Comparison of ENCODE assay signal across 14 cellular contexts in genomic region chr17:39813631-39814030, GRCh38. TPM values are rescaled to one million over a fixed set of nuclear protein-coding genes. Genes with fewer than 3 reads are reported as not detected.
DNase-seq lines count a peak whose midpoint lies in the region; ATAC-seq, FAIRE-seq and TF ChIP-seq lines count a peak whose summit lies in the region.
"Had no signal": no experiment of that assay in that cellular context is flagged by ENCODE, and none has a peak within 500 bp of the region (broad histone marks: within the 10 kb centered on the region; RNA-seq: fewer than 3 reads in every experiment).

No MANE protein-coding gene starts in this region.

- H3K4me1 Mint-ChIP-seq in CD8-positive, alpha-beta T cell (ENCODE audit: low read depth) = peaks cover 74% of the 10 kb centered on the region

- no peak overlapping the region for H2AFZ ChIP-seq in SK-N-SH (ENCODE audit: low read depth)

- H3K9me3 ChIP-seq in CD8-positive, alpha-beta T cell (ENCODE audit: low read length) = no peaks in the 10 kb centered on the region
- H3K9me3 ChIP-seq in SK-N-SH (no peaks in the 10 kb centered on the region), pancreas (no peaks in the 10 kb centered on the region)
- H3K9me3 ChIP-seq: breast epithelium, left lung, psoas muscle had no signal

- no peak for TF ChIP-seq CTCF in CD8-positive, alpha-beta T cell (IDR thresholded peaks at IDR 0.05)
- TF ChIP-seq CTCF in SK-N-SH (IDR thresholded peaks at IDR 0.05) (no peak), pancreas (IDR thresholded peaks at IDR 0.05) (no peak)

- peaks cover 38% of the 10 kb centered on the region for H3K36me3 Mint-ChIP-seq in CD8-positive, alpha-beta T cell

- no peaks in the 10 kb centered on the region for H3K79me2 ChIP-seq in SK-N-SH (ENCODE audit: insufficient read depth)

- 18% methylated on average over 11 of the region's 11 CpGs for WGBS in SK-N-SH (ENCODE audit: low lambda C conversion rate)
- WGBS in pancreas, 2 donors = 81 to 83% methylated on average over 11 of the region's 11 CpGs

- no peaks in the 10 kb centered on the region for H3K27me3 ChIP-seq in CD8-positive, alpha-beta T cell (ENCODE audit: insufficient read depth, low read length)
- peaks cover 49% of the 10 kb centered on the region for H3K27me3 ChIP-seq in SK-N-SH (ENCODE audit: insufficient read depth)
- no peaks in the 10 kb centered on the region for H3K27me3 ChIP-seq in pancreas
- H3K27me3 ChIP-seq: breast epithelium, left lung had no signal

- FAIRE-seq in pancreas (lab: Jason Lieb, UNC) = no peak

- peak overlapping the region; percentile 41 for H3K4me3 ChIP-seq in CD8-positive, alpha-beta T cell (ENCODE audit: low read depth, low read length)
- H3K4me3 ChIP-seq in SK-N-SH (ENCODE audit: low read depth in 2 of 2, low read length in 1 of 2) (no peak overlapping the region), pancreas (no peak overlapping the region)
- H3K4me3 ChIP-seq: breast epithelium, left lung, psoas muscle had no signal

- H3K27ac Mint-ChIP-seq in CD8-positive, alpha-beta T cell = peak overlapping the region; percentile 94

- H3K4me3 Mint-ChIP-seq in CD8-positive, alpha-beta T cell = peak overlapping the region; percentile 75

- no peak overlapping the region for H3K9ac ChIP-seq in SK-N-SH

- TF ChIP-seq RAD21 in SK-N-SH (IDR thresholded peaks at IDR 0.05; ENCODE audit: low read length) = no peak

- DNase-seq in CD8-positive, alpha-beta T cell = peak; percentile 27 to 79 (median 60)
- DNase-seq in activated CD4-positive, CD25-positive, alpha-beta regulatory T cell treated with anti-CD3 and anti-CD28 coated beads, Interleukin-2, amount 50 U/mL, for 72 hours = peak; percentile 49
- DNase-seq in activated gamma-delta T cell treated with Interleukin-2 at 50 U/mL for 16 hours (peak; percentile 49), epidermal melanocyte (ENCODE audit: insufficient read length, low spot score) (no peak), SK-N-SH (no peak), pancreas (no peak)
- DNase-seq in stimulated activated CD4-positive, alpha-beta T cell treated with anti-CD3 and anti-CD28 coated beads, Interleukin-15, amount 100 ng/mL, for 1 hour (ENCODE audit: low read depth in 1 of 2, low spot score in 1 of 2) = peak; percentile 18 to 24
- DNase-seq: IMR-90, left lung, NCI-H510A, SW 1271 had no signal

- peak; percentile 94 for ATAC-seq in CD8-positive, alpha-beta T cell
- ATAC-seq in HG03439 (IDR thresholded peaks at IDR 0.05; ENCODE audit: unreplicated experiment) = no peak
- no peak for ATAC-seq in pancreas
- ATAC-seq: left lung, psoas muscle had no signal

- no peaks in the 10 kb centered on the region for H3K36me3 ChIP-seq in CD8-positive, alpha-beta T cell (ENCODE audit: insufficient read depth, low read length)
- H3K36me3 ChIP-seq in SK-N-SH (replicated peaks in 1 of 2; ENCODE audit: control insufficient read depth in 1 of 2, insufficient read depth in 2 of 2, low read length in 1 of 2) (no peaks in the 10 kb centered on the region), pancreas (no peaks in the 10 kb centered on the region)
- H3K36me3 ChIP-seq: breast epithelium, left lung had no signal

- H3K9me2 ChIP-seq in SK-N-SH = no peaks in the 10 kb centered on the region

- H3K4me1 ChIP-seq in CD8-positive, alpha-beta T cell (ENCODE audit: insufficient read depth, low read length) = peaks cover 62% of the 10 kb centered on the region
- H3K4me1 ChIP-seq in SK-N-SH (ENCODE audit: control insufficient read depth in 1 of 2, insufficient read depth in 2 of 2, low read depth in 1 of 2, low read length in 1 of 2) = no peaks in the 10 kb centered on the region
- H3K4me1 ChIP-seq in pancreas = peaks cover 0 to 8% (median 0%) of the 10 kb centered on the region in 3 donors
- H3K4me1 ChIP-seq: breast epithelium, left lung had no signal

- H3K27me3 Mint-ChIP-seq in CD8-positive, alpha-beta T cell (ENCODE audit: low read depth) = no peaks in the 10 kb centered on the region

- H4K20me1 ChIP-seq in SK-N-SH (ENCODE audit: insufficient read depth) = no peaks in the 10 kb centered on the region

- TF ChIP-seq EP300 in SK-N-SH (IDR thresholded peaks at IDR 0.05; ENCODE audit: borderline replicate concordance in 1 of 2, low read depth in 1 of 2, low read length in 1 of 2) = no peak

- POLR2A ChIA-PET in CD8-positive, alpha-beta T cell (lab: Charles Lee) = interaction anchor here (0.8 to 3.5 kb wide), 13 partner anchors 10 to 59 kb away, joined by 3 to 26 read pairs (median 3); no protein-coding TSS in a partner anchor
- POLR2A ChIA-PET in SK-N-SH (lab: Yijun Ruan, JAX) = no interaction called here

- no peak overlapping the region for H3K4me2 ChIP-seq in SK-N-SH

- intact Hi-C loops in CD8-positive, alpha-beta T cell (cut with DNase I, micrococcal nuclease) = loop anchor here (1.0 to 5.0 kb wide), 9 partner anchors 13 to 83 kb away; partner anchors contain the start of genes IKZF3 (in 1 of the 2) and MIEN1 (in 1 of the 2)
- intact Hi-C loops in pancreas (cut with DNase I) = no loop called here

- H3K9me3 Mint-ChIP-seq in CD8-positive, alpha-beta T cell = no peaks in the 10 kb centered on the region

- peak overlapping the region; percentile 62 for H3K27ac ChIP-seq in CD8-positive, alpha-beta T cell (ENCODE audit: low read depth, low read length)
- H3K27ac ChIP-seq in SK-N-SH (ENCODE audit: low read depth in 2 of 2, low read length in 1 of 2) (no peak overlapping the region), pancreas (no peak overlapping the region)
- H3K27ac ChIP-seq: breast epithelium, left lung, psoas muscle had no signal

- H3F3A ChIP-seq in SK-N-SH (replicated peaks; ENCODE audit: insufficient read depth) = no peaks in the 10 kb centered on the region

- CTCF ChIA-PET in CD8-positive, alpha-beta T cell (lab: Charles Lee) = interaction anchor here (1.0 to 1.6 kb wide), 8 partner anchors 30 to 191 kb away, joined by 3 to 6 read pairs (median 4); partner anchors contain the start of genes IKZF3 and MIEN1
- CTCF ChIA-PET in SK-N-SH (lab: Yijun Ruan, JAX) = no interaction called here

TF ChIP-seq in SK-N-SH, 30 proteins besides CTCF, POLR2A, EP300 and RAD21:
- TF ChIP-seq MXI1 (IDR thresholded peaks at IDR 0.05; ENCODE audit: low read depth, low read length) = no peak
- TF ChIP-seq EZH2phosphoT487 (IDR thresholded peaks at IDR 0.05; ENCODE audit: borderline replicate concordance, low read depth) = no peak
- no peak for TF ChIP-seq RFX5 (IDR thresholded peaks at IDR 0.05; ENCODE audit: low read length)
- no peak for TF ChIP-seq GATA2 (CRISPR knock-in tag; IDR thresholded peaks at IDR 0.05)
- no peak for TF ChIP-seq SIN3A (IDR thresholded peaks at IDR 0.05; ENCODE audit: borderline replicate concordance, low read depth, low read length)
- TF ChIP-seq GABPA (IDR thresholded peaks at IDR 0.05; ENCODE audit: low read depth) = no peak
- no peak for TF ChIP-seq ELF1 (IDR thresholded peaks at IDR 0.05)
- no peak for TF ChIP-seq USF2 (IDR thresholded peaks at IDR 0.05; ENCODE audit: borderline replicate concordance, low read depth, low read length)
- TF ChIP-seq YY1 (IDR thresholded peaks at IDR 0.05; ENCODE audit: low read depth) = no peak
- no peak for TF ChIP-seq TCF12 (IDR thresholded peaks at IDR 0.05)

RNA-seq across cellular contexts. Expression of gene IKZF3, which starts 50.5 kb away (rescaled TPM):
- total RNA-seq in CD8-positive, alpha-beta T cell = 10 to 100 TPM; 57.3 to 59.8 TPM
- polyA plus RNA-seq in SK-N-SH (2012; rRNA removed) (not detected in 2 replicates), pancreas (under 1 TPM; 0.12 to 0.15 TPM)
- not detected in 2 replicates for polyA plus RNA-seq in SK-N-SH (2012; cell fraction: cytosol; rRNA removed)
- polyA plus RNA-seq in SK-N-SH (2012; cell fraction: nucleus; rRNA removed) = not detected in 2 replicates
- total RNA-seq in pancreas = 1 to 10 TPM in 2 of 6 donors, under 1 TPM in 4; 0.32 to 1.2 (median 0.84) TPM
- total RNA-seq: IMR-90 had no signal
- polyA plus RNA-seq: IMR-90 had no signal

RNA-seq across cellular contexts. Expression of gene ZPBP2, which starts 54.4 kb away (rescaled TPM):
- not detected for total RNA-seq in CD8-positive, alpha-beta T cell
- not detected in 2 replicates for polyA plus RNA-seq in SK-N-SH (2012; rRNA removed)
- not detected in 2 replicates for polyA plus RNA-seq in SK-N-SH (2012; cell fraction: cytosol; rRNA removed)
- polyA plus RNA-seq in SK-N-SH (2012; cell fraction: nucleus; rRNA removed) = not detected in 2 replicates
- not detected for total RNA-seq in pancreas
- not detected for polyA plus RNA-seq in pancreas
- total RNA-seq: breast epithelium, IMR-90, left lung, psoas muscle had no signal
- polyA plus RNA-seq: IMR-90, psoas muscle had no signal

Comparison
In these comparisons a context has a peak if more than half of its experiments do, and no peak if none do; other contexts are left out.
1. DNase-seq: peak in CD8-positive, alpha-beta T cell (7 of 7), activated CD4-positive, CD25-positive, alpha-beta regulatory T cell treated with anti-CD3 and anti-CD28 coated beads, Interleukin-2, amount 50 U/mL, for 72 hours (single experiment), activated gamma-delta T cell treated with Interleukin-2 at 50 U/mL for 16 hours (single experiment) and stimulated activated CD4-positive, alpha-beta T cell treated with anti-CD3 and anti-CD28 coated beads, Interleukin-15, amount 100 ng/mL, for 1 hour (2 of 2); none in epidermal melanocyte (single experiment), SK-N-SH (single experiment) and pancreas (0 of 6).
2. RNA of gene IKZF3, which starts 50.5 kb away (total RNA-seq): 57.3 to 59.8 TPM in CD8-positive, alpha-beta T cell; 0.32 to 1.2 TPM in pancreas; every median in the first group is over 10 times any median in the second.
3. intact Hi-C loops: an anchor here in CD8-positive, alpha-beta T cell (1.0 to 5.0 kb wide); none called in pancreas.